In the genomic region with DNA sequence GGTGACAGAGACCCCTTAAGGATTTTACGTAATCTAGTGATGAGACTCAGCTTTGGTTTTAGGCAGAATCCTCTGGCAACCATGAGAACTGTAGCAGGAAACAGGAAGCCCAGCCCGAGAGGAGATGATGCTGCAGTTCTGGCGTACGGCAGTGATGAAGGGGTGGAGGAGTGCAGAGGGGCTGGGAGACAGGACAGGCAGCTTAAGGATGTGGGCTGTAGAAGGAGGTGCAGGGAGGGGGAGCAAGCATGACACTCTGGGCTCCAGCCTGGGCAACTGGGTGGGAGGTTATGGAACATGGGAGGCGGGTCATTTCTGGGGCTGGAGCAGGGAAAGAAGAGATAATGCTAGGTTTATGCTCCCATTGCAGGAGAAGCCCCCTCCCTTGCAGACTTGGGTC, we compare ENCODE assay signal across 22 cellular contexts.
"Had no signal": no experiment of that assay in that cellular context is flagged by ENCODE, and none has a peak within 500 bp of the region (broad histone marks: within the 10 kb centered on the region; RNA-seq: fewer than 3 reads in every experiment).

No MANE protein-coding gene starts in this region.

- DNase-seq: activated CD4-positive, alpha-beta T cell treated with anti-CD3 and anti-CD28 coated beads, Interleukin-2, amount 50 U/mL, for 1 hour; activated CD4-positive, CD25-positive, alpha-beta regulatory T cell treated with anti-CD3 and anti-CD28 coated beads, Interleukin-2, amount 50 U/mL, for 72 hours; activated CD8-positive, alpha-beta memory T cell treated with anti-CD3 and anti-CD28 coated beads, Interleukin-2, amount 10 ng/mL, durations not matched to agents 7 days and 5 days; activated CD8-positive, alpha-beta T cell treated with anti-CD3 and anti-CD28 coated beads, Interleukin-2, amount 10 ng/mL, durations not matched to agents 7 days and 5 days; activated T-cell treated with anti-CD3 and anti-CD28 coated beads, Interleukin-2, amount 50 U/mL, for 48 hours; central memory CD4-positive, alpha-beta T cell; head of caudate nucleus; posterior cingulate gyrus; stimulated activated CD4-positive, alpha-beta T cell treated with anti-CD3 and anti-CD28 coated beads, Interleukin-15, amount 100 ng/mL, for 24 hours; stimulated activated CD4-positive, alpha-beta T cell treated with anti-CD3 and anti-CD28 coated beads, Interleukin-2, amount 100 ng/mL, for 24 hours; stimulated activated naive CD4-positive, alpha-beta T cell; WERI-Rb-1 had no signal

- H3K4me1 ChIP-seq: breast epithelium, tibial nerve had no signal

- H3K9me3 ChIP-seq: breast epithelium, gastroesophageal sphincter, tibial nerve had no signal

- H3K36me3 ChIP-seq: breast epithelium, gastroesophageal sphincter, tibial nerve, WERI-Rb-1 had no signal

- H3K27ac Mint-ChIP-seq: activated CD8-positive, alpha-beta memory T cell treated with anti-CD3 and anti-CD28 coated beads, Interleukin-2, amount 10 ng/mL, durations not matched to agents 7 days and 5 days; activated CD8-positive, alpha-beta T cell treated with anti-CD3 and anti-CD28 coated beads, Interleukin-2, amount 10 ng/mL, durations not matched to agents 7 days and 5 days; activated naive CD8-positive, alpha-beta T cell; activated T-helper 2 cell treated with anti-CD3 and anti-CD28 coated beads, Interferon-gamma antibody, Interleukin-2, Interleukin-4, amounts not matched to agents 10 μg/mL and 5 μg/mL and 100 μg/mL, durations not matched to agents 14 hours and 24 hours and 36 hours; memory B cell; naive thymus-derived CD8-positive, alpha-beta T cell; T-helper 2 cell treated with Interferon-gamma antibody and Interleukin-4, amounts not matched to agents 5 μg/mL and 100 μg/mL, for 36 hours had no signal

- H3K4me3 Mint-ChIP-seq: activated CD8-positive, alpha-beta memory T cell treated with anti-CD3 and anti-CD28 coated beads, Interleukin-2, amount 10 ng/mL, durations not matched to agents 7 days and 5 days; activated CD8-positive, alpha-beta T cell treated with anti-CD3 and anti-CD28 coated beads, Interleukin-2, amount 10 ng/mL, durations not matched to agents 7 days and 5 days; activated naive CD8-positive, alpha-beta T cell; memory B cell; naive thymus-derived CD8-positive, alpha-beta T cell; neural crest cell; T-helper 2 cell treated with Interferon-gamma antibody and Interleukin-4, amounts not matched to agents 5 μg/mL and 100 μg/mL, for 36 hours had no signal

- H3K36me3 Mint-ChIP-seq: activated CD8-positive, alpha-beta memory T cell treated with anti-CD3 and anti-CD28 coated beads, Interleukin-2, amount 10 ng/mL, durations not matched to agents 7 days and 5 days; activated naive CD8-positive, alpha-beta T cell; memory B cell; naive thymus-derived CD8-positive, alpha-beta T cell had no signal

- FAIRE-seq: endothelial cell of umbilical vein had no signal

- H3K27me3 ChIP-seq: tibial nerve had no signal

- H3K4me3 ChIP-seq: breast epithelium, gastroesophageal sphincter, tibial nerve had no signal

- H3K9me3 Mint-ChIP-seq: activated T-helper 2 cell treated with anti-CD3 and anti-CD28 coated beads, Interferon-gamma antibody, Interleukin-2, Interleukin-4, amounts not matched to agents 10 μg/mL and 5 μg/mL and 100 μg/mL, durations not matched to agents 14 hours and 24 hours and 36 hours; memory B cell; naive thymus-derived CD8-positive, alpha-beta T cell; neural crest cell; T-helper 2 cell treated with Interferon-gamma antibody and Interleukin-4, amounts not matched to agents 5 μg/mL and 100 μg/mL, for 36 hours had no signal

- H3K27ac ChIP-seq: breast epithelium, gastroesophageal sphincter, tibial nerve, WERI-Rb-1 had no signal

- H3K4me1 Mint-ChIP-seq: memory B cell had no signal
